Comparison of ENCODE assay signal across 19 cellular contexts in genomic region chr3:25679642-25680302, GRCh38.
"Had no signal": no experiment of that assay in that cellular context is flagged by ENCODE, and none has a peak within 500 bp of the region (broad histone marks: within the 10 kb centered on the region; RNA-seq: fewer than 3 reads in every experiment).

No MANE protein-coding gene starts in this region.

- H3K4me3 ChIP-seq: esophagus squamous epithelium, gastroesophageal sphincter, lung, smooth muscle cell, testis, transverse colon had no signal

- DNase-seq: esophagus squamous epithelium; foreskin fibroblast; immature natural killer cell; kidney; left colon; left ventricle myocardium superior; mesendoderm; naive thymus-derived CD8-positive, alpha-beta T cell; right cardiac atrium; stimulated activated CD4-positive, alpha-beta T cell treated with anti-CD3 and anti-CD28 coated beads, Interleukin-2, amount 100 ng/mL, for 48 hours; stimulated activated naive CD4-positive, alpha-beta T cell treated with Interleukin-2 at 50 U/mL for 16 hours; testis; transverse colon had no signal

- H3K4me2 ChIP-seq: smooth muscle cell had no signal

- H3K27me3 ChIP-seq: esophagus squamous epithelium, gastroesophageal sphincter, neutrophil, testis, transverse colon had no signal

- H3K36me3 Mint-ChIP-seq: immature natural killer cell; naive thymus-derived CD8-positive, alpha-beta T cell had no signal

- H3K36me3 ChIP-seq: esophagus squamous epithelium, gastroesophageal sphincter, neutrophil, transverse colon had no signal

- H3K4me3 Mint-ChIP-seq: dendritic cell treated with granulocyte-macrophage colony-stimulating factor and Interleukin-4, amounts not matched to agents 40 ng/mL and 50 ng/mL, for 4 days; immature natural killer cell; naive thymus-derived CD8-positive, alpha-beta T cell had no signal

- H3K9me3 Mint-ChIP-seq: dendritic cell treated with granulocyte-macrophage colony-stimulating factor and Interleukin-4, amounts not matched to agents 40 ng/mL and 50 ng/mL, for 4 days; naive thymus-derived CD8-positive, alpha-beta T cell had no signal

- H3K4me1 ChIP-seq: esophagus squamous epithelium, gastroesophageal sphincter, testis, transverse colon had no signal

- H3K27ac Mint-ChIP-seq: dendritic cell treated with granulocyte-macrophage colony-stimulating factor and Interleukin-4, amounts not matched to agents 40 ng/mL and 50 ng/mL, for 4 days; immature natural killer cell had no signal

- FAIRE-seq: colon, kidney had no signal

- ATAC-seq: gastroesophageal sphincter; left colon; left ventricle myocardium superior; naive thymus-derived CD8-positive, alpha-beta T cell; right cardiac atrium had no signal

- H3K27ac ChIP-seq: esophagus squamous epithelium, gastroesophageal sphincter, neutrophil, testis, transverse colon had no signal

- H3K4me1 Mint-ChIP-seq: immature natural killer cell; naive thymus-derived CD8-positive, alpha-beta T cell had no signal

- H3K27me3 Mint-ChIP-seq: dendritic cell treated with granulocyte-macrophage colony-stimulating factor and Interleukin-4, amounts not matched to agents 40 ng/mL and 50 ng/mL, for 4 days; naive thymus-derived CD8-positive, alpha-beta T cell had no signal

- H3K9me3 ChIP-seq: esophagus squamous epithelium, gastroesophageal sphincter, neutrophil, testis, transverse colon had no signal
